8 cellular contexts compared by ENCODE assay signal in the genomic region with DNA sequence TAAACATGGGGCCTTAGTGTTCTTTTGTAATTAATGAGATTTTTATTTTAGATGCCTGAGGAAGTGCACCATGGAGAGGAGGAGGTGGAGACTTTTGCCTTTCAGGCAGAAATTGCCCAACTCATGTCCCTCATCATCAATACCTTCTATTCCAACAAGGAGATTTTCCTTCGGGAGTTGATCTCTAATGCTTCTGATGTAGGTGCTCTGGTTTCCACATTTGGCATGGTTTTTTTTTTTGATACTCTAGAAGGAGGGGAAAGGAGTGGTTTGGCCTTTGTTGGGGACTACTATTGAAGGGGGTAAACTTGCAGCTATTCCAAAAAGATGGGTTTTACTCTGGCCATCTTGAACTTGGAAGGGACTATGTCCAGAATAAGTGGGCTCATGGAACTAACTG. TPM values are rescaled to one million over a fixed set of nuclear protein-coding genes. Genes with fewer than 3 reads are reported as not detected.
DNase-seq lines count a peak whose midpoint lies in the region; FAIRE-seq and TF ChIP-seq lines count a peak whose summit lies in the region.

No MANE protein-coding gene starts in this region.

- CTCF ChIA-PET in A673 (lab: Charles Lee), result no interaction called here

- peak overlapping the region in 2 of 3 donors; percentile 98 to 99 for H3K27ac Mint-ChIP-seq in IgD-negative memory B cell

- H3K4me1 Mint-ChIP-seq in IgD-negative memory B cell, result peaks cover 31 to 46% (median 34%) of the 10 kb centered on the region in 3 donors

- peaks cover 4% of the 10 kb centered on the region for H3K27me3 Mint-ChIP-seq in IgD-negative memory B cell

- H3K9ac ChIP-seq in muscle layer of colon (ENCODE audit: low read length), result peak overlapping the region; percentile 73

- H3K27ac ChIP-seq in A673 (ENCODE audit: low read depth, low read length, poor library complexity, severe bottlenecking) (peak overlapping the region; percentile 95), caudate nucleus (ENCODE audit: low read depth, low read length) (peak overlapping the region; percentile 100), muscle layer of colon (ENCODE audit: low read depth, low read length) (peak overlapping the region; percentile 97)

- no peak for DNase-seq in A673 (ENCODE audit: low spot score)
- no peak for DNase-seq in caudate nucleus (lab: John Stamatoyannopoulos, UW)
- DNase-seq in GM19239 (ENCODE audit: insufficient read length, low spot score), result no peak
- no peak for DNase-seq in KBM-7
- no peak for DNase-seq in SW 1271 (lab: John Stamatoyannopoulos, UW)
- no peak for DNase-seq in activated effector memory CD4-positive, alpha-beta T cell treated with anti-CD3 and anti-CD28 coated beads, Interleukin-2, amount 50 U/mL, for 16 hours

- peaks cover 20% of the 10 kb centered on the region for H3K4me1 ChIP-seq in A673 (ENCODE audit: insufficient read depth, low read length, poor library complexity, severe bottlenecking)
- peaks cover 16% of the 10 kb centered on the region for H3K4me1 ChIP-seq in muscle layer of colon (ENCODE audit: insufficient read depth, low read length)

- no peak for TF ChIP-seq CTCF in A673 (conservative IDR thresholded peaks at IDR 0.05; ENCODE audit: low read depth, low read length)

- no peaks in the 10 kb centered on the region for H3K9me3 Mint-ChIP-seq in IgD-negative memory B cell

- intact Hi-C loops in A673 (cut with micrococcal nuclease; ENCODE audit: unreplicated experiment), result no loop called here

- H3K4me3 Mint-ChIP-seq in IgD-negative memory B cell, result peak overlapping the region; percentile 95 to 100 (median 99)

- H3K9me3 ChIP-seq in A673 (ENCODE audit: low read depth, low read length, poor library complexity, severe bottlenecking), result no peaks in the 10 kb centered on the region
- H3K9me3 ChIP-seq in muscle layer of colon (ENCODE audit: low read length), result no peaks in the 10 kb centered on the region

- H3K27me3 ChIP-seq in A673 (replicated peaks; ENCODE audit: insufficient read depth, low read depth, low read length, poor library complexity) (no peaks in the 10 kb centered on the region), muscle layer of colon (ENCODE audit: control insufficient read depth in 1 of 2, insufficient read depth in 2 of 2, low read length in 2 of 2) (no peaks in the 10 kb centered on the region)

- FAIRE-seq in GM19239 (lab: Jason Lieb, UNC), result no peak

- peak overlapping the region; percentile 80 for H3K4me3 ChIP-seq in A673 (ENCODE audit: low read depth, low read length, poor library complexity, severe bottlenecking)
- peak overlapping the region; percentile 85 to 94 for H3K4me3 ChIP-seq in muscle layer of colon (ENCODE audit: low read depth in 1 of 2, low read length in 2 of 2)

- POLR2A ChIA-PET in A673 (lab: Charles Lee; ENCODE audit: low non-redundant PET), result no interaction called here

- in situ Hi-C loops in KBM-7 (cut with MboI; ENCODE audit: low pct_unique_long_range_greater_than_20kb, low sequenced_read_pairs), result no loop called here

- peaks cover 8% of the 10 kb centered on the region for H3K36me3 Mint-ChIP-seq in IgD-negative memory B cell

- peaks cover 58% of the 10 kb centered on the region for H3K36me3 ChIP-seq in A673 (ENCODE audit: insufficient read depth, low read length, poor library complexity, severe bottlenecking)
- H3K36me3 ChIP-seq in muscle layer of colon (ENCODE audit: insufficient read depth, low read length), result peaks cover 47% of the 10 kb centered on the region

- no TSS peak for BruUV-seq in A673 (replicated peaks; lab: Mats Ljungman, UMichigan)

RNA-seq across cellular contexts. Expression of a gene that starts 1.7 kb away (rescaled TPM):
- total RNA-seq in A673 (2021), result 1,472 and 1,581 TPM in 2 replicates
- 435 TPM for polyA plus RNA-seq in IgD-negative memory B cell

RNA-seq across cellular contexts. Expression of a gene that starts 8.7 kb away (rescaled TPM):
- total RNA-seq in A673 (2021), result 45.8 and 52.0 TPM in 2 replicates
- polyA plus RNA-seq in IgD-negative memory B cell, result 42.6 TPM

RNA-seq across cellular contexts. Expression of a gene that starts 16.8 kb away (rescaled TPM):
- 5.2 and 10.5 TPM in 2 replicates for total RNA-seq in A673 (2021)
- 23.5 TPM for polyA plus RNA-seq in IgD-negative memory B cell

RNA-seq across cellular contexts. Expression of a gene that starts 21.7 kb away (rescaled TPM):
- 8.7 and 9.9 TPM in 2 replicates for total RNA-seq in A673 (2021)
- not detected for polyA plus RNA-seq in IgD-negative memory B cell

RNA-seq across cellular contexts. Expression of a gene that starts 25.2 kb away (rescaled TPM):
- total RNA-seq in A673 (2021), result 92.5 and 108 TPM in 2 replicates
- 5.4 TPM for polyA plus RNA-seq in IgD-negative memory B cell
